In the genomic region with DNA sequence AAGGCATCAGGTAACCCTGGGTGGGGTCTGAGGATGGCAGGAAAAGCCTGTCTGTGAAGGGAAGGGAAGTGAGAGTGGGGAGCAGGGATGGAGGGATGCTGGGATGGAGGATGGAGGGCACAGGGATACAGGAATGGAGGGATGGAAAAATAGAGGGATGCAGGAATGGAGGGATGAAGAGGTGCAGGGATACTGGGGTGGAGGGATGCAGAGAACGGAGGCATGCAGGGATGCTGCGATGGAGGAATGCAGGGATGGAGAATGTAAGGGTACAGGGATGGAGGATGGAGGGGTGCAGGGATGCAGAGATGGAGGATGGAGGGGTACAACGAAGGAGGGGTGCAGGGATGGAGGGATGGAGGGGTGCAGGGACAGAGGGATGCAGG, we compare ENCODE assay signal across 3 cellular contexts.
TF ChIP-seq lines count a peak whose summit lies in the region.

No MANE protein-coding gene starts in this region.

TF ChIP-seq in HEK293, 187 proteins besides CTCF, POLR2A, EP300 and RAD21:
- TF ChIP-seq PRDM1 (tag by site-specific recombination; IDR thresholded peaks at IDR 0.05) (0 out of 2 replicates have a peak, but pooled peaks have one; percentile 16), ZNF155 (tag by site-specific recombination; IDR thresholded peaks at IDR 0.05) (no peak), ZNF843 (tag by site-specific recombination; IDR thresholded peaks at IDR 0.05) (0 out of 2 replicates have a peak, but pooled peaks have one; percentile 27), ZNF423 (tag by site-specific recombination; IDR thresholded peaks at IDR 0.05) (no peak), ZNF366 (tag by site-specific recombination; conservative IDR thresholded peaks at IDR 0.05) (peak; percentile 98)
- TF ChIP-seq, protein P1, sequence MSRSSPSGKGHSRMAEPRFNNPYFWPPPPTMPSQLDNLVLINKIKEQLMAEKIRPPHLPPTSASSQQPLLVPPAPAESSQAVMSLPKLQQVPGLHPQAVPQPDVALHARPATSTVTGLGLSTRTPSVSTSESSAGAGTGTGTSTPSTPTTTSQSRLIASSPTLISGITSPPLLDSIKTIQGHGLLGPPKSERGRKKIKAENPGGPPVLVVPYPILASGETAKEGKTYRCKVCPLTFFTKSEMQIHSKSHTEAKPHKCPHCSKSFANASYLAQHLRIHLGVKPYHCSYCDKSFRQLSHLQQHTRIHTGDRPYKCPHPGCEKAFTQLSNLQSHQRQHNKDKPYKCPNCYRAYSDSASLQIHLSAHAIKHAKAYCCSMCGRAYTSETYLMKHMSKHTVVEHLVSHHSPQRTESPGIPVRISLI (tag by site-specific recombination; IDR thresholded peaks at IDR 0.05) = no peak
TF ChIP-seq in HEK293: peak in this region for 3.

TF ChIP-seq in K562, 482 proteins besides CTCF, POLR2A, EP300 and RAD21 (continues in another document):
- no peak for TF ChIP-seq ZNF324 (CRISPR knock-in tag; IDR thresholded peaks at IDR 0.05)
- peak; percentile 78 for TF ChIP-seq SUPT5H (IDR thresholded peaks at IDR 0.05)
- TF ChIP-seq, protein P2, sequence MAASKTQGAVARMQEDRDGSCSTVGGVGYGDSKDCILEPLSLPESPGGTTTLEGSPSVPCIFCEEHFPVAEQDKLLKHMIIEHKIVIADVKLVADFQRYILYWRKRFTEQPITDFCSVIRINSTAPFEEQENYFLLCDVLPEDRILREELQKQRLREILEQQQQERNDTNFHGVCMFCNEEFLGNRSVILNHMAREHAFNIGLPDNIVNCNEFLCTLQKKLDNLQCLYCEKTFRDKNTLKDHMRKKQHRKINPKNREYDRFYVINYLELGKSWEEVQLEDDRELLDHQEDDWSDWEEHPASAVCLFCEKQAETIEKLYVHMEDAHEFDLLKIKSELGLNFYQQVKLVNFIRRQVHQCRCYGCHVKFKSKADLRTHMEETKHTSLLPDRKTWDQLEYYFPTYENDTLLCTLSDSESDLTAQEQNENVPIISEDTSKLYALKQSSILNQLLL (CRISPR knock-in tag; IDR thresholded peaks at IDR 0.05; ENCODE audit: borderline replicate concordance) = no peak
- no peak for TF ChIP-seq GTF2F1 (IDR thresholded peaks at IDR 0.05; ENCODE audit: low read depth, low read length)
- TF ChIP-seq ELF2 (CRISPR knock-in tag; IDR thresholded peaks at IDR 0.05) = no peak
- TF ChIP-seq, protein P3, sequence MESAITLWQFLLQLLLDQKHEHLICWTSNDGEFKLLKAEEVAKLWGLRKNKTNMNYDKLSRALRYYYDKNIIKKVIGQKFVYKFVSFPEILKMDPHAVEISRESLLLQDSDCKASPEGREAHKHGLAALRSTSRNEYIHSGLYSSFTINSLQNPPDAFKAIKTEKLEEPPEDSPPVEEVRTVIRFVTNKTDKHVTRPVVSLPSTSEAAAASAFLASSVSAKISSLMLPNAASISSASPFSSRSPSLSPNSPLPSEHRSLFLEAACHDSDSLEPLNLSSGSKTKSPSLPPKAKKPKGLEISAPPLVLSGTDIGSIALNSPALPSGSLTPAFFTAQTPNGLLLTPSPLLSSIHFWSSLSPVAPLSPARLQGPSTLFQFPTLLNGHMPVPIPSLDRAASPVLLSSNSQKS (CRISPR knock-in tag; IDR thresholded peaks at IDR 0.05) = no peak
- no peak for TF ChIP-seq NFATC3 (IDR thresholded peaks at IDR 0.05)
- TF ChIP-seq, protein P4, sequence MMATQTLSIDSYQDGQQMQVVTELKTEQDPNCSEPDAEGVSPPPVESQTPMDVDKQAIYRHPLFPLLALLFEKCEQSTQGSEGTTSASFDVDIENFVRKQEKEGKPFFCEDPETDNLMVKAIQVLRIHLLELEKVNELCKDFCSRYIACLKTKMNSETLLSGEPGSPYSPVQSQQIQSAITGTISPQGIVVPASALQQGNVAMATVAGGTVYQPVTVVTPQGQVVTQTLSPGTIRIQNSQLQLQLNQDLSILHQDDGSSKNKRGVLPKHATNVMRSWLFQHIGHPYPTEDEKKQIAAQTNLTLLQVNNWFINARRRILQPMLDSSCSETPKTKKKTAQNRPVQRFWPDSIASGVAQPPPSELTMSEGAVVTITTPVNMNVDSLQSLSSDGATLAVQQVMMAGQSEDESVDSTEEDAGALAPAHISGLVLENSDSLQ (IDR thresholded peaks at IDR 0.05) = no peak
- TF ChIP-seq, protein P5, sequence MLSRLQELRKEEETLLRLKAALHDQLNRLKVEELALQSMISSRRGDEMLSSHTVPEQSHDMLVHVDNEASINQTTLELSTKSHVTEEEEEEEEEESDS (CRISPR knock-in tag; IDR thresholded peaks at IDR 0.05) = no peak
- TF ChIP-seq, protein P6, sequence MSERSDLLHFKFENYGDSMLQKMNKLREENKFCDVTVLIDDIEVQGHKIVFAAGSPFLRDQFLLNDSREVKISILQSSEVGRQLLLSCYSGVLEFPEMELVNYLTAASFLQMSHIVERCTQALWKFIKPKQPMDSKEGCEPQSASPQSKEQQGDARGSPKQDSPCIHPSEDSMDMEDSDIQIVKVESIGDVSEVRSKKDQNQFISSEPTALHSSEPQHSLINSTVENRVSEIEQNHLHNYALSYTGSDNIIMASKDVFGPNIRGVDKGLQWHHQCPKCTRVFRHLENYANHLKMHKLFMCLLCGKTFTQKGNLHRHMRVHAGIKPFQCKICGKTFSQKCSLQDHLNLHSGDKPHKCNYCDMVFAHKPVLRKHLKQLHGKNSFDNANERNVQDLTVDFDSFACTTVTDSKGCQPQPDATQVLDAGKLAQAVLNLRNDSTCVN (CRISPR knock-in tag; IDR thresholded peaks at IDR 0.05) = 0 out of 2 replicates have a peak, but pooled peaks have one; percentile 48
- TF ChIP-seq NBN (IDR thresholded peaks at IDR 0.05; ENCODE audit: low read depth) = no peak
- TF ChIP-seq, protein P7, sequence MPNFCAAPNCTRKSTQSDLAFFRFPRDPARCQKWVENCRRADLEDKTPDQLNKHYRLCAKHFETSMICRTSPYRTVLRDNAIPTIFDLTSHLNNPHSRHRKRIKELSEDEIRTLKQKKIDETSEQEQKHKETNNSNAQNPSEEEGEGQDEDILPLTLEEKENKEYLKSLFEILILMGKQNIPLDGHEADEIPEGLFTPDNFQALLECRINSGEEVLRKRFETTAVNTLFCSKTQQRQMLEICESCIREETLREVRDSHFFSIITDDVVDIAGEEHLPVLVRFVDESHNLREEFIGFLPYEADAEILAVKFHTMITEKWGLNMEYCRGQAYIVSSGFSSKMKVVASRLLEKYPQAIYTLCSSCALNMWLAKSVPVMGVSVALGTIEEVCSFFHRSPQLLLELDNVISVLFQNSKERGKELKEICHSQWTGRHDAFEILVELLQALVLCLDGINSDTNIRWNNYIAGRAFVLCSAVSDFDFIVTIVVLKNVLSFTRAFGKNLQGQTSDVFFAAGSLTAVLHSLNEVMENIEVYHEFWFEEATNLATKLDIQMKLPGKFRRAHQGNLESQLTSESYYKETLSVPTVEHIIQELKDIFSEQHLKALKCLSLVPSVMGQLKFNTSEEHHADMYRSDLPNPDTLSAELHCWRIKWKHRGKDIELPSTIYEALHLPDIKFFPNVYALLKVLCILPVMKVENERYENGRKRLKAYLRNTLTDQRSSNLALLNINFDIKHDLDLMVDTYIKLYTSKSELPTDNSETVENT (CRISPR knock-in tag; IDR thresholded peaks at IDR 0.05) = 0 out of 2 replicates have a peak, but pooled peaks have one; percentile 17
- no peak for TF ChIP-seq ZNF699 (CRISPR knock-in tag; IDR thresholded peaks at IDR 0.05; ENCODE audit: insufficient replicate concordance)
- TF ChIP-seq HDAC1 (IDR thresholded peaks at IDR 0.05) = peak in 1 of 2 experiments; percentile 62; a peak in 2 of 4 replicates
- TF ChIP-seq KDM1A (IDR thresholded peaks at IDR 0.05) = peak; percentile 80
- TF ChIP-seq TSC22D4 (tag; IDR thresholded peaks at IDR 0.05) = no peak

TF ChIP-seq in neural cell, 6 proteins besides CTCF, POLR2A, EP300 and RAD21:
- TF ChIP-seq SMC3 (conservative IDR thresholded peaks at IDR 0.05; ENCODE audit: poor library complexity) (no peak), MXI1 (conservative IDR thresholded peaks at IDR 0.05; ENCODE audit: poor library complexity, severe bottlenecking) (no peak)
- TF ChIP-seq, protein P8, sequence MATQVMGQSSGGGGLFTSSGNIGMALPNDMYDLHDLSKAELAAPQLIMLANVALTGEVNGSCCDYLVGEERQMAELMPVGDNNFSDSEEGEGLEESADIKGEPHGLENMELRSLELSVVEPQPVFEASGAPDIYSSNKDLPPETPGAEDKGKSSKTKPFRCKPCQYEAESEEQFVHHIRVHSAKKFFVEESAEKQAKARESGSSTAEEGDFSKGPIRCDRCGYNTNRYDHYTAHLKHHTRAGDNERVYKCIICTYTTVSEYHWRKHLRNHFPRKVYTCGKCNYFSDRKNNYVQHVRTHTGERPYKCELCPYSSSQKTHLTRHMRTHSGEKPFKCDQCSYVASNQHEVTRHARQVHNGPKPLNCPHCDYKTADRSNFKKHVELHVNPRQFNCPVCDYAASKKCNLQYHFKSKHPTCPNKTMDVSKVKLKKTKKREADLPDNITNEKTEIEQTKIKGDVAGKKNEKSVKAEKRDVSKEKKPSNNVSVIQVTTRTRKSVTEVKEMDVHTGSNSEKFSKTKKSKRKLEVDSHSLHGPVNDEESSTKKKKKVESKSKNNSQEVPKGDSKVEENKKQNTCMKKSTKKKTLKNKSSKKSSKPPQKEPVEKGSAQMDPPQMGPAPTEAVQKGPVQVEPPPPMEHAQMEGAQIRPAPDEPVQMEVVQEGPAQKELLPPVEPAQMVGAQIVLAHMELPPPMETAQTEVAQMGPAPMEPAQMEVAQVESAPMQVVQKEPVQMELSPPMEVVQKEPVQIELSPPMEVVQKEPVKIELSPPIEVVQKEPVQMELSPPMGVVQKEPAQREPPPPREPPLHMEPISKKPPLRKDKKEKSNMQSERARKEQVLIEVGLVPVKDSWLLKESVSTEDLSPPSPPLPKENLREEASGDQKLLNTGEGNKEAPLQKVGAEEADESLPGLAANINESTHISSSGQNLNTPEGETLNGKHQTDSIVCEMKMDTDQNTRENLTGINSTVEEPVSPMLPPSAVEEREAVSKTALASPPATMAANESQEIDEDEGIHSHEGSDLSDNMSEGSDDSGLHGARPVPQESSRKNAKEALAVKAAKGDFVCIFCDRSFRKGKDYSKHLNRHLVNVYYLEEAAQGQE (IDR thresholded peaks at IDR 0.05; ENCODE audit: borderline replicate concordance) = no peak
